In the genomic region with DNA sequence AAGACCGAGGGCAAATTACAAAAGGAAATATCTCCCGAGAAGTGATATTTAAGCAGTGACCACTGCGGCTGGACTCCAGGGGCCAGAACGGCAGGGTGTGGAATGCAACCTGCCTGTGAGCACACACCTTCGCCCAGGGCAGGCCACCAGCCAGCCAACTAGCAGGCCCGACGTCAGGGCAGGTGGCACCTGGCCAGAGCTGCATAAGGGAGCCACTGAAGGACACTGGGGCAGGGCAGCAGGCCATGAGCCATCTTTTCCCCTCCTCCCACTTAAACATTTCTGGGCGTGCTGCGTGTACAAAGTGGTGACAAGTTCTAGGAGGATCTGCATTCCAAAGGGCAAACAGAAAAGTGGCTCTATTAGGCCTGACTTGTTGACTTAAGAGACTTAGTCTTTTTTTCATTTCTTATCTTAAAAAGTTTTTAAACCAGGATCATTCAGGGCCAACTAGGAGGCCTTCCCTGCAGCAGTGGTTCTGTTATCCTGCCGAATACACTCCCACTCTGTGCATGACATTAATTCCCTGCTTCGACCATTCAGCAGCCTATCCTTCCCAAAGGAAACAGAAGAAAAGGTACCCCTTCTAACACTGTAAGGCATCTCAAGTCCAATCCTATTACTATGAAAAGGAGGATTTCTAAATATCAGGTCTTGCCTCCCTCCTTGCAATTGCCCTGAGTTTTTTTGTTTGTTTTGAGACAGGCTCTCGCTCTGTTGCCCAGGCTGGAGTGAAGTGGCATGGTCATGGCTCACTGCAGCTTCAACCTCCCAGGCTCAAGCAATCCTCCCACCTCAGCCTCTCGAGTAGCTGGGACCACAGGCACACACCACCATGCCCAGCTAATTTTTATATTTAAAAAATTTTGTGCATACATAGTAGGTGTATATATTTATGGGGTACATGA, we compare ENCODE assay signal across 8 cellular contexts.
DNase-seq lines count a peak whose midpoint lies in the region; ATAC-seq and TF ChIP-seq lines count a peak whose summit lies in the region.

No MANE protein-coding gene starts in this region.

- peak overlapping the region; percentile 34; the same call in 1 of the 2 replicates for H3K4ac ChIP-seq in IMR-90 (ENCODE audit: low read depth, low read length)

- H3K36me3 ChIP-seq in IMR-90 (ENCODE audit: control insufficient read depth, insufficient read depth, low read length) (peaks cover 53% of the 10 kb centered on the region), liver (ENCODE audit: control insufficient read depth in 4 of 4, insufficient read depth in 3 of 4, low read depth in 1 of 4, low read length in 3 of 4) (peaks cover 2 to 22% (median 11%) of the 10 kb centered on the region in 4 donors), testis (ENCODE audit: low read depth, missing control alignments) (no peaks in the 10 kb centered on the region)

- peaks cover 53% of the 10 kb centered on the region for H4K20me1 ChIP-seq in IMR-90 (ENCODE audit: insufficient read depth, low read length)

- POLR2A ChIA-PET in IMR-90 (lab: Charles Lee; ENCODE audit: unreplicated experiment), result no interaction called here

- TF ChIP-seq RAD21 in IMR-90 (IDR thresholded peaks at IDR 0.05; ENCODE audit: low read length) (no peak), liver (IDR thresholded peaks at IDR 0.05) (peak; percentile 51 to 63)

- H3K4me2 ChIP-seq in IMR-90 (ENCODE audit: low read depth, low read length), result no peak overlapping the region

- H3K9me1 ChIP-seq in IMR-90 (ENCODE audit: insufficient read depth, low read length), result peaks cover 21% of the 10 kb centered on the region

- in situ Hi-C loops in IMR-90 (cut with MboI; ENCODE audit: low sequenced_read_pairs), result no loop called here
- in situ Hi-C loops in KBM-7 (cut with MboI; ENCODE audit: low pct_unique_long_range_greater_than_20kb, low sequenced_read_pairs), result no loop called here

- H2BK20ac ChIP-seq in IMR-90 (ENCODE audit: low read depth, low read length), result no peak overlapping the region

- H3K4me1 ChIP-seq in IMR-90 (ENCODE audit: control insufficient read depth, insufficient read depth, low read length) (peaks cover 9% of the 10 kb centered on the region), liver (ENCODE audit: control insufficient read depth in 4 of 4, insufficient read depth in 4 of 4, low read length in 3 of 4) (peaks cover 6 to 37% (median 21%) of the 10 kb centered on the region in 4 donors), testis (peaks cover 16% of the 10 kb centered on the region)

- H3K56ac ChIP-seq in IMR-90 (ENCODE audit: extremely low read depth, insufficient read depth, low read length), result no peak overlapping the region

- H2AFZ ChIP-seq in IMR-90 (replicated peaks; ENCODE audit: low read length, poor library complexity), result no peak overlapping the region

- H3K27me3 ChIP-seq in IMR-90 (ENCODE audit: control insufficient read depth, insufficient read depth, low read length) (no peaks in the 10 kb centered on the region), liver (ENCODE audit: control insufficient read depth in 4 of 4, insufficient read depth in 4 of 4, low read length in 3 of 4) (no peaks in the 10 kb centered on the region), testis (no peaks in the 10 kb centered on the region)

- H4K91ac ChIP-seq in IMR-90 (ENCODE audit: insufficient read depth, low read depth, low read length), result no peak overlapping the region

- H4K8ac ChIP-seq in IMR-90 (ENCODE audit: low read depth in 2 of 2, low read length in 2 of 2), result peak overlapping the region in 1 of 2 experiments; percentile 11; a peak in 1 of 4 replicates

- H3K14ac ChIP-seq in IMR-90 (replicated peaks; ENCODE audit: low read depth, low read length), result 0 out of 2 replicates have a peak overlapping the region, but pooled peaks have one; percentile 57

- H2BK120ac ChIP-seq in IMR-90 (ENCODE audit: low read depth, low read length), result no peak overlapping the region

- H2AK9ac ChIP-seq in IMR-90 (replicated peaks; ENCODE audit: low read depth, low read length, poor library complexity), result no peak overlapping the region

- H3K27ac ChIP-seq in IMR-90 (ENCODE audit: insufficient read depth, low read length) (peak overlapping the region; percentile 48; the same call in 1 of the 2 replicates), liver (ENCODE audit: low read depth in 1 of 2, low read length in 2 of 2) (peak overlapping the region; percentile 83 to 86), testis (peak overlapping the region; percentile 31 to 47)

- no peak for TF ChIP-seq POLR2A in IMR-90 (IDR thresholded peaks at IDR 0.05; ENCODE audit: low read depth, low read length)
- no peak for TF ChIP-seq POLR2A in testis (IDR thresholded peaks at IDR 0.05)

- WGBS in IMR-90 (ENCODE audit: extremely low coverage in 2 of 2, insufficient read length in 1 of 2), 2 experiments, result 93% methylated on average over 3 of the region's 13 CpGs; no CpG with 5 or more reads in 1 of the 2 experiments
- WGBS in liver, result 31% methylated on average over 13 of the region's 13 CpGs
- 57 to 58% methylated on average over 13 of the region's 13 CpGs for WGBS in testis, 2 donors

- TF ChIP-seq CTCF in IMR-90 (conservative IDR thresholded peaks at IDR 0.05; ENCODE audit: low read depth, low read length) (no peak), liver (IDR thresholded peaks at IDR 0.05; ENCODE audit: low read depth, low read length, missing input control) (no peak), testis (IDR thresholded peaks at IDR 0.05) (no peak)

- ATAC-seq in IMR-90 (ENCODE audit: low read depth), result peak; percentile 55
- no peak for ATAC-seq in GM19035 (IDR thresholded peaks at IDR 0.05; ENCODE audit: unreplicated experiment)
- ATAC-seq in HG03378 (IDR thresholded peaks at IDR 0.05; ENCODE audit: unreplicated experiment), result no peak

- H3K9me3 ChIP-seq in IMR-90 (ENCODE audit: control insufficient read depth, insufficient read depth, low read length), result no peaks in the 10 kb centered on the region
- H3K9me3 ChIP-seq in liver (ENCODE audit: control insufficient read depth in 4 of 4, low read length in 3 of 4), result no peaks in the 10 kb centered on the region
- no peaks in the 10 kb centered on the region for H3K9me3 ChIP-seq in testis

- no peak overlapping the region for H4K5ac ChIP-seq in IMR-90 (ENCODE audit: low read depth, low read length)

- H3K18ac ChIP-seq in IMR-90 (ENCODE audit: low read depth, low read length), result no peak overlapping the region

- H2AK5ac ChIP-seq in IMR-90 (ENCODE audit: low read depth, low read length), result 0 out of 2 replicates have a peak overlapping the region, but pooled peaks have one; percentile 17

- H2BK15ac ChIP-seq in IMR-90 (ENCODE audit: low read depth, low read length), result no peak overlapping the region

- CTCF ChIA-PET in IMR-90 (lab: Yijun Ruan, JAX), result no interaction called here

- 0 out of 2 replicates have a peak overlapping the region, but pooled peaks have one; percentile 60 for H3K23ac ChIP-seq in IMR-90 (ENCODE audit: low read depth, low read length)

- H2BK5ac ChIP-seq in IMR-90 (ENCODE audit: low read depth, low read length, poor library complexity, severe bottlenecking), result peak overlapping the region; percentile 35

- DNase-seq in IMR-90, result no peak
- peak; percentile 51 for DNase-seq in cerebellar cortex (ENCODE audit: low spot score)
- DNase-seq in testis, result peak; percentile 91
- DNase-seq in KBM-7, result no peak
- no peak for DNase-seq in HK-2 (ENCODE audit: unreplicated experiment)

- dilution Hi-C loops in IMR-90 (cut with HindIII; ENCODE audit: low sequenced_read_pairs, unreplicated experiment), result no loop called here

- no TSS peak for BruUV-seq in IMR-90 (replicated peaks; lab: Mats Ljungman, UMichigan)

- intact Hi-C loops in IMR-90 (cut with micrococcal nuclease), result no loop called here
- intact Hi-C loops in testis (cut with DNase I; ENCODE audit: low total_unique reads), result no loop called here

- H3K4me3 ChIP-seq in IMR-90 (ENCODE audit: insufficient read depth, low read depth, low read length), result no peak overlapping the region
- H3K4me3 ChIP-seq in liver (ENCODE audit: low read depth in 1 of 3, low read length in 3 of 3), result peak overlapping the region; percentile 13 to 42 (median 33)
- no peak overlapping the region for H3K4me3 ChIP-seq in testis

- peaks cover 43 to 82% of the 10 kb centered on the region in 2 experiments for H3K79me1 ChIP-seq in IMR-90 (ENCODE audit: low read depth in 1 of 2, low read length in 2 of 2)

- H3K9ac ChIP-seq in IMR-90 (ENCODE audit: low read depth, low read length) (no peak overlapping the region), liver (ENCODE audit: low read depth in 1 of 2, low read length in 2 of 2) (peak overlapping the region; percentile 52 to 64)

TF ChIP-seq in IMR-90, 13 proteins besides CTCF, POLR2A, EP300 and RAD21 (continues in another document):
- TF ChIP-seq MAZ (IDR thresholded peaks at IDR 0.05; ENCODE audit: borderline replicate concordance, low read depth, low read length) (no peak), SMC3 (IDR thresholded peaks at IDR 0.05; ENCODE audit: low read depth, low read length) (no peak), RCOR1 (IDR thresholded peaks at IDR 0.05; ENCODE audit: insufficient replicate concordance, low read length) (no peak), CHD1 (IDR thresholded peaks at IDR 0.05; ENCODE audit: low read depth, low read length) (no peak), MAFK (IDR thresholded peaks at IDR 0.05; ENCODE audit: low read depth, low read length) (no peak), RFX5 (IDR thresholded peaks at IDR 0.05; ENCODE audit: low read depth, low read length) (no peak), MXI1 (IDR thresholded peaks at IDR 0.05; ENCODE audit: borderline replicate concordance, low read depth, low read length) (no peak), BHLHE40 (IDR thresholded peaks at IDR 0.05; ENCODE audit: low read depth, low read length) (no peak), NFE2L2 (IDR thresholded peaks at IDR 0.05; ENCODE audit: low read depth, low read length) (no peak)

TF ChIP-seq in liver, 16 proteins besides CTCF, POLR2A, EP300 and RAD21 (continues in another document):
- peak; percentile 94 for TF ChIP-seq SP1 (IDR thresholded peaks at IDR 0.05)

Comparison
In these comparisons a context has a peak if more than half of its experiments do, and no peak if none do; other contexts are left out.
1. DNase-seq: peak in cerebellar cortex (single experiment) and testis (single experiment); none in IMR-90 (single experiment), KBM-7 (single experiment) and HK-2 (single experiment).
2. H3K4me3 ChIP-seq: peak in liver (3 of 3); none in IMR-90 (single experiment) and testis (0 of 2).
3. Peak in every context shown above with its lines, with median percentiles within 50 percentile points of each other: H3K27ac ChIP-seq.